Comparison of ENCODE assay signal across 9 cellular contexts in genomic region chr12:75658826-75659823, GRCh38.
DNase-seq lines count a peak whose midpoint lies in the region; ATAC-seq and TF ChIP-seq lines count a peak whose summit lies in the region.
"Had no signal": no experiment of that assay in that cellular context is flagged by ENCODE, and none has a peak within 500 bp of the region (broad histone marks: within the 10 kb centered on the region; RNA-seq: fewer than 3 reads in every experiment).

No MANE protein-coding gene starts in this region.

- H3K4me3 Mint-ChIP-seq in activated CD8-positive, alpha-beta T cell treated with anti-CD3 and anti-CD28 coated beads for 36 hours = no peak overlapping the region
- H3K4me3 Mint-ChIP-seq: T-cell had no signal

- H3K4me1 Mint-ChIP-seq in activated CD8-positive, alpha-beta T cell treated with anti-CD3 and anti-CD28 coated beads for 36 hours (ENCODE audit: low read depth) = peaks cover 29% of the 10 kb centered on the region

- intact Hi-C loops in activated CD8-positive, alpha-beta T cell treated with anti-CD3 and anti-CD28 coated beads for 36 hours (cut with micrococcal nuclease) = no loop called here

- H3K27ac Mint-ChIP-seq in activated CD8-positive, alpha-beta T cell treated with anti-CD3 and anti-CD28 coated beads for 36 hours = peak overlapping the region; percentile 28
- H3K27ac Mint-ChIP-seq: T-cell had no signal

- no peaks in the 10 kb centered on the region for H3K9me3 Mint-ChIP-seq in activated CD8-positive, alpha-beta T cell treated with anti-CD3 and anti-CD28 coated beads for 36 hours
- H3K9me3 Mint-ChIP-seq: T-cell had no signal

- CTCF ChIA-PET in activated CD8-positive, alpha-beta T cell treated with anti-CD3 and anti-CD28 coated beads for 36 hours (lab: Charles Lee) = interaction anchor here (1.3 kb wide), 1 partner anchor 10 kb away, joined by 3 read pairs; no protein-coding TSS in a partner anchor

- POLR2A ChIA-PET in activated CD8-positive, alpha-beta T cell treated with anti-CD3 and anti-CD28 coated beads for 36 hours (lab: Charles Lee) = interaction anchor here (1.0 kb wide), 2 partner anchors 16 to 182 kb away, joined by 4 to 6 read pairs; no protein-coding TSS in a partner anchor

- peaks cover 5% of the 10 kb centered on the region for H3K27me3 Mint-ChIP-seq in activated CD8-positive, alpha-beta T cell treated with anti-CD3 and anti-CD28 coated beads for 36 hours
- H3K27me3 Mint-ChIP-seq: T-cell had no signal

- TF ChIP-seq CTCF in activated CD8-positive, alpha-beta T cell treated with anti-CD3 and anti-CD28 coated beads for 36 hours (IDR thresholded peaks at IDR 0.05) = no peak

- no peaks in the 10 kb centered on the region for H3K36me3 Mint-ChIP-seq in activated CD8-positive, alpha-beta T cell treated with anti-CD3 and anti-CD28 coated beads for 36 hours (ENCODE audit: low read depth)
- H3K36me3 Mint-ChIP-seq: T-cell had no signal

- peak; percentile 64 for ATAC-seq in activated CD8-positive, alpha-beta T cell treated with anti-CD3 and anti-CD28 coated beads for 36 hours
- ATAC-seq in HG03196 (IDR thresholded peaks at IDR 0.05; ENCODE audit: unreplicated experiment) = no peak

- DNase-seq in Ammon's horn (ENCODE audit: low spot score) (peak; percentile 64), KBM-7 (peak; percentile 33), islet precursor cell (peak; percentile 71), NCI-H187 treated with DMSO at 0.1 percent for 48 hours (lab: John Stamatoyannopoulos, UW) (no peak), NCI-H1694 treated with DMSO at 0.1 percent for 48 hours (lab: John Stamatoyannopoulos, UW) (no peak), NCI-H446 (lab: John Stamatoyannopoulos, UW) (no peak)
- peak; percentile 44 for DNase-seq in activated CD8-positive, alpha-beta T cell treated with anti-CD3 and anti-CD28 coated beads for 36 hours
- DNase-seq: T-cell had no signal

- in situ Hi-C loops in KBM-7 (cut with MboI; ENCODE audit: low pct_unique_long_range_greater_than_20kb, low sequenced_read_pairs) = no loop called here

Comparison
In these comparisons a context has a peak if more than half of its experiments do, and no peak if none do; other contexts are left out.
1. DNase-seq: peak in Ammon's horn (single experiment), KBM-7 (single experiment), activated CD8-positive, alpha-beta T cell treated with anti-CD3 and anti-CD28 coated beads for 36 hours (single experiment) and islet precursor cell (single experiment); none in NCI-H187 treated with DMSO at 0.1 percent for 48 hours (single experiment), NCI-H1694 treated with DMSO at 0.1 percent for 48 hours (single experiment) and NCI-H446 (0 of 2).